Comparison of ENCODE assay signal across 1 cellular context in genomic region chr15:88467073-88467934, GRCh38.
A peak's percentile ranks its signal among the peaks of the same experiment; 100 is the strongest.
TF ChIP-seq lines count a peak whose summit lies in the region.

TSS of gene MRPL46 (minus strand) at chr15:88467388. CDS start at chr15:88467377, 11 bp downstream.
TSS of gene MRPS11 (plus strand) at chr15:88467708. CDS start at chr15:88467718, 10 bp downstream.

TF ChIP-seq in HepG2, 621 proteins besides CTCF, POLR2A, EP300 and RAD21 (continued from another document and continues in another):
- TF ChIP-seq, protein P1, sequence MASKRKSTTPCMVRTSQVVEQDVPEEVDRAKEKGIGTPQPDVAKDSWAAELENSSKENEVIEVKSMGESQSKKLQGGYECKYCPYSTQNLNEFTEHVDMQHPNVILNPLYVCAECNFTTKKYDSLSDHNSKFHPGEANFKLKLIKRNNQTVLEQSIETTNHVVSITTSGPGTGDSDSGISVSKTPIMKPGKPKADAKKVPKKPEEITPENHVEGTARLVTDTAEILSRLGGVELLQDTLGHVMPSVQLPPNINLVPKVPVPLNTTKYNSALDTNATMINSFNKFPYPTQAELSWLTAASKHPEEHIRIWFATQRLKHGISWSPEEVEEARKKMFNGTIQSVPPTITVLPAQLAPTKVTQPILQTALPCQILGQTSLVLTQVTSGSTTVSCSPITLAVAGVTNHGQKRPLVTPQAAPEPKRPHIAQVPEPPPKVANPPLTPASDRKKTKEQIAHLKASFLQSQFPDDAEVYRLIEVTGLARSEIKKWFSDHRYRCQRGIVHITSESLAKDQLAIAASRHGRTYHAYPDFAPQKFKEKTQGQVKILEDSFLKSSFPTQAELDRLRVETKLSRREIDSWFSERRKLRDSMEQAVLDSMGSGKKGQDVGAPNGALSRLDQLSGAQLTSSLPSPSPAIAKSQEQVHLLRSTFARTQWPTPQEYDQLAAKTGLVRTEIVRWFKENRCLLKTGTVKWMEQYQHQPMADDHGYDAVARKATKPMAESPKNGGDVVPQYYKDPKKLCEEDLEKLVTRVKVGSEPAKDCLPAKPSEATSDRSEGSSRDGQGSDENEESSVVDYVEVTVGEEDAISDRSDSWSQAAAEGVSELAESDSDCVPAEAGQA (IDR thresholded peaks at IDR 0.05; ENCODE audit: low read depth) = peak; percentile 40; the same call in 1 of the 2 replicates
- TF ChIP-seq, protein P1 (CRISPR knock-in tag; IDR thresholded peaks at IDR 0.05; ENCODE audit: borderline replicate concordance) = 0 out of 2 replicates have a peak, but pooled peaks have one; percentile 22
- TF ChIP-seq ATF6 (CRISPR knock-in tag; conservative IDR thresholded peaks at IDR 0.05) = no peak
- TF ChIP-seq HES4 (CRISPR knock-in tag; IDR thresholded peaks at IDR 0.05; ENCODE audit: borderline replicate concordance) = no peak
- no peak for TF ChIP-seq ZNF512B (CRISPR knock-in tag; IDR thresholded peaks at IDR 0.05; ENCODE audit: borderline replicate concordance)
- no peak for TF ChIP-seq ZNF709 (CRISPR knock-in tag; IDR thresholded peaks at IDR 0.05)
- TF ChIP-seq PRMT3 (CRISPR knock-in tag; IDR thresholded peaks at IDR 0.05; ENCODE audit: borderline replicate concordance, low read depth) = no peak
- TF ChIP-seq THRA (CRISPR knock-in tag; IDR thresholded peaks at IDR 0.05; ENCODE audit: borderline replicate concordance) = peak; percentile 59; the same call in 1 of the 2 replicates
- TF ChIP-seq SETDB1 (CRISPR knock-in tag; IDR thresholded peaks at IDR 0.05; ENCODE audit: borderline replicate concordance) = no peak
- peak; percentile 75 for TF ChIP-seq SIN3A (IDR thresholded peaks at IDR 0.05; ENCODE audit: borderline replicate concordance, low read depth, low read length)
- TF ChIP-seq, protein P2, sequence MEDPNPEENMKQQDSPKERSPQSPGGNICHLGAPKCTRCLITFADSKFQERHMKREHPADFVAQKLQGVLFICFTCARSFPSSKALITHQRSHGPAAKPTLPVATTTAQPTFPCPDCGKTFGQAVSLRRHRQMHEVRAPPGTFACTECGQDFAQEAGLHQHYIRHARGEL (CRISPR knock-in tag; IDR thresholded peaks at IDR 0.05) = no peak
- no peak for TF ChIP-seq ZNF549 (CRISPR knock-in tag; IDR thresholded peaks at IDR 0.05)
- no peak for TF ChIP-seq ZNF724P (CRISPR knock-in tag; IDR thresholded peaks at IDR 0.05; ENCODE audit: borderline replicate concordance)
- TF ChIP-seq ZFP82 (CRISPR knock-in tag; IDR thresholded peaks at IDR 0.05; ENCODE audit: borderline replicate concordance) = 0 out of 2 replicates have a peak, but pooled peaks have one; percentile 38
- no peak for TF ChIP-seq ZNF280D (CRISPR knock-in tag; IDR thresholded peaks at IDR 0.05)
- TF ChIP-seq, protein P3, sequence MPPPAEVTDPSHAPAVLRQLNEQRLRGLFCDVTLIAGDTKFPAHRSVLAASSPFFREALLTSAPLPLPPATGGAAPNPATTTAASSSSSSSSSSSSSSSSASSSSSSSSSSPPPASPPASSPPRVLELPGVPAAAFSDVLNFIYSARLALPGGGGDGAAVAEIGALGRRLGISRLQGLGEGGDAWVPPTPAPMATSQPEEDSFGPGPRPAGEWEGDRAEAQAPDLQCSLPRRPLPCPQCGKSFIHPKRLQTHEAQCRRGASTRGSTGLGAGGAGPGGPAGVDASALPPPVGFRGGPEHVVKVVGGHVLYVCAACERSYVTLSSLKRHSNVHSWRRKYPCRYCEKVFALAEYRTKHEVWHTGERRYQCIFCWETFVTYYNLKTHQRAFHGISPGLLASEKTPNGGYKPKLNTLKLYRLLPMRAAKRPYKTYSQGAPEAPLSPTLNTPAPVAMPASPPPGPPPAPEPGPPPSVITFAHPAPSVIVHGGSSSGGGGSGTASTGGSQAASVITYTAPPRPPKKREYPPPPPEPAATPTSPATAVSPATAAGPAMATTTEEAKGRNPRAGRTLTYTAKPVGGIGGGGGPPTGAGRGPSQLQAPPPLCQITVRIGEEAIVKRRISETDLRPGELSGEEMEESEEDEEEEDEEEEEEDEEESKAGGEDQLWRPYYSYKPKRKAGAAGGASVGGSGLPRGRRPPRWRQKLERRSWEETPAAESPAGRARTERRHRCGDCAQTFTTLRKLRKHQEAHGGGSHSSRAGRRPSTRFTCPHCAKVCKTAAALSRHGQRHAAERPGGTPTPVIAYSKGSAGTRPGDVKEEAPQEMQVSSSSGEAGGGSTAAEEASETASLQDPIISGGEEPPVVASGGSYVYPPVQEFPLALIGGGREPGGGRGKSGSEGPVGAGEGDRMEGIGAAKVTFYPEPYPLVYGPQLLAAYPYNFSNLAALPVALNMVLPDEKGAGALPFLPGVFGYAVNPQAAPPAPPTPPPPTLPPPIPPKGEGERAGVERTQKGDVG (CRISPR knock-in tag; IDR thresholded peaks at IDR 0.05; ENCODE audit: borderline replicate concordance) = no peak
- TF ChIP-seq SMAD3 (CRISPR knock-in tag; IDR thresholded peaks at IDR 0.05) = no peak; the same call in none of the 2 replicates
- no peak for TF ChIP-seq ZNF597 (CRISPR knock-in tag; IDR thresholded peaks at IDR 0.05)
- TF ChIP-seq HMGA1 (CRISPR knock-in tag; conservative IDR thresholded peaks at IDR 0.05) = no peak
- TF ChIP-seq MTA1 (CRISPR knock-in tag; IDR thresholded peaks at IDR 0.05; ENCODE audit: borderline replicate concordance) = peak; percentile 73; the same call in 1 of the 2 replicates
- peak; percentile 89 for TF ChIP-seq ASH2L (IDR thresholded peaks at IDR 0.05; ENCODE audit: insufficient read length, low read depth, low read length)
- TF ChIP-seq, protein P4, sequence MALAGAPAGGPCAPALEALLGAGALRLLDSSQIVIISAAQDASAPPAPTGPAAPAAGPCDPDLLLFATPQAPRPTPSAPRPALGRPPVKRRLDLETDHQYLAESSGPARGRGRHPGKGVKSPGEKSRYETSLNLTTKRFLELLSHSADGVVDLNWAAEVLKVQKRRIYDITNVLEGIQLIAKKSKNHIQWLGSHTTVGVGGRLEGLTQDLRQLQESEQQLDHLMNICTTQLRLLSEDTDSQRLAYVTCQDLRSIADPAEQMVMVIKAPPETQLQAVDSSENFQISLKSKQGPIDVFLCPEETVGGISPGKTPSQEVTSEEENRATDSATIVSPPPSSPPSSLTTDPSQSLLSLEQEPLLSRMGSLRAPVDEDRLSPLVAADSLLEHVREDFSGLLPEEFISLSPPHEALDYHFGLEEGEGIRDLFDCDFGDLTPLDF (CRISPR knock-in tag; IDR thresholded peaks at IDR 0.05) = peak; percentile 86
- no peak for TF ChIP-seq ZNF121 (CRISPR knock-in tag; IDR thresholded peaks at IDR 0.05)
- TF ChIP-seq CHD2 (IDR thresholded peaks at IDR 0.05; ENCODE audit: low read depth, low read length) = no peak
- no peak for TF ChIP-seq PCBP1 (IDR thresholded peaks at IDR 0.05; ENCODE audit: borderline replicate concordance, low read depth, low read length)
